ENCODE assay signal across 1 cellular context in the genomic region with DNA sequence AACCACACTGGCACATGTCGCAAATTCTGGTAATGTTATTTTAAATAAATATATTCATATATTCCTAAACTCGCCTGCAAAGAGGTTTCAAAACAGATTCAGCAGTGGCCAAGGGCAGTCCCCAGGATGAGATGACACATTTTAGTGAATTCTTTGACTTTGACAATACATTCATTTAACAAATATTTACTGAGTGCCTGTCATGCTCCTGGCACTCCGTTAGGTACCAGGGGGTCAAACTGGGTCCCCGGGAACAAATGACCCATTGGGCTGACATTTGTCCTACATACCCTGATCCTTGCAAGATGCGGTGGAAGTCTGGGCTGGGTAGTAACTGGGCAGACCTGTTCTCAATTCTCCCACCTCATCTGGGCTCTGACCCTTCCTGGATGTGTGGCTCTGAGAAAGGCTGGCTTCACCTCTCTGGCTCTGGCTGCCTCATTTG.
TF ChIP-seq lines count a peak whose summit lies in the region.

No MANE protein-coding gene starts in this region.

TF ChIP-seq in IMR-90, 13 proteins besides CTCF, POLR2A, EP300 and RAD21 (continued from another document):
- TF ChIP-seq ELK1 (IDR thresholded peaks at IDR 0.05; ENCODE audit: borderline replicate concordance, low read depth, low read length), result no peak
- no peak for TF ChIP-seq MAZ (IDR thresholded peaks at IDR 0.05; ENCODE audit: borderline replicate concordance, low read depth, low read length)
- TF ChIP-seq RFX5 (IDR thresholded peaks at IDR 0.05; ENCODE audit: low read depth, low read length), result no peak
- TF ChIP-seq RCOR1 (IDR thresholded peaks at IDR 0.05; ENCODE audit: insufficient replicate concordance, low read length), result no peak
